In the genomic region with DNA sequence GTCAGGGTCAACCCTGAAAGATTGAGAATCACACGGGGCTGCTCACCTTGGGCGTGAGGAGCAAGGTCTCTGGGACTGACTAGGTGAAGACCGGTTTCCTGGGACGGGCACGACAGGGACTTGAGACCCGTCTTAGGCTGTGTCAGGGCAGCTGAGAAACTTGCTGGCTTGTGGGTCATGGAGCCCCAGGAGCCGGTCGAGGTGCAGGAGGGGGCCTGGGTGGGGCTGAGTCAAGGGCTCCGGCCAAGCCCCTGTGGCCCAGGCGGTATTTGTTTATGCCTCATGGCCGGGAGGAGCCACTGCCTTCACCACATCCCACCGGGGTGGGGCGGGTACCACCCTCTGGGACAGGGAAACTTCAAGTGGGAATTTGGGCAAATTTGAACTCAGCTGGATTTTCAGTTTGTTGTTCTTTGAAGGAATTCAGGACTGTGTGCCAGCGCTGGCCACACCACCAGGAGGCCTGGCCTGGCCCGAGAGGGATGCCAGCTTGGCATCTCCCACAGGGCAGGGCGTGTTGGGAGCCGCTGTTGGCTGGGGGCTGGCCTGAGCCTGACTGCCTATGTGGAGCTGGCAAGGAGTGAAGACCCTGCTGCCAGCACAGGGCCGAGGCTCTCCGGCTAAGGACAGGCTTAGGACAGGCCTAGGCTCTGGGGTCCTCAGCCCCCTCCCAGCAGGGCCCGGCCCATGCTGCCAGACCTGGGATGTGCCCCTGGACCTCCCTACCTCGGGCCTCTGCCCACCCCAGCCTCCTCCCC, we compare ENCODE assay signal across 9 cellular contexts.
A peak's percentile ranks its signal among the peaks of the same experiment; 100 is the strongest.
DNase-seq lines count a peak whose midpoint lies in the region; ATAC-seq and TF ChIP-seq lines count a peak whose summit lies in the region.
"Had no signal": no experiment of that assay in that cellular context is flagged by ENCODE, and none has a peak within 500 bp of the region (broad histone marks: within the 10 kb centered on the region; RNA-seq: fewer than 3 reads in every experiment).

No MANE protein-coding gene starts in this region.

- DNase-seq in AG08395 (ENCODE audit: low spot score) (peak; percentile 80), HS-27A (ENCODE audit: low read depth) (peak; percentile 71), natural killer cell (peak; percentile 16), NCI-H1105 (lab: John Stamatoyannopoulos, UW) (no peak), kidney tubule cell (ENCODE audit: low spot score) (no peak)

- H3K27me3 Mint-ChIP-seq in natural killer cell (ENCODE audit: low read depth in 2 of 2): no peaks in the 10 kb centered on the region
- H3K27me3 Mint-ChIP-seq: activated naive CD8-positive, alpha-beta T cell had no signal

- intact Hi-C loops in natural killer cell (cut with micrococcal nuclease): no loop called here

- peak; percentile 10 for ATAC-seq in esophagus mucosa
- ATAC-seq in natural killer cell: no peak
- no peak for ATAC-seq in GM21723 (IDR thresholded peaks at IDR 0.05; ENCODE audit: unreplicated experiment)
- no peak for ATAC-seq in GM19328 (IDR thresholded peaks at IDR 0.05; ENCODE audit: unreplicated experiment)

- no peak for TF ChIP-seq CTCF in natural killer cell (IDR thresholded peaks at IDR 0.05)

- no peaks in the 10 kb centered on the region for H3K9me3 Mint-ChIP-seq in natural killer cell

- no peaks in the 10 kb centered on the region for H3K36me3 Mint-ChIP-seq in natural killer cell
- H3K36me3 Mint-ChIP-seq: activated naive CD8-positive, alpha-beta T cell had no signal

- no peak overlapping the region for H3K27ac Mint-ChIP-seq in natural killer cell
- H3K27ac Mint-ChIP-seq: activated naive CD8-positive, alpha-beta T cell had no signal

- no peak overlapping the region for H3K4me3 Mint-ChIP-seq in natural killer cell
- H3K4me3 Mint-ChIP-seq: activated naive CD8-positive, alpha-beta T cell had no signal

- H3K4me1 Mint-ChIP-seq in natural killer cell: peaks cover 34 to 54% of the 10 kb centered on the region in 2 donors

Comparison
In these comparisons a context has a peak if more than half of its experiments do, and no peak if none do; other contexts are left out.
1. DNase-seq: peak in AG08395 (single experiment), HS-27A (single experiment) and natural killer cell (single experiment); none in NCI-H1105 (single experiment) and kidney tubule cell (single experiment).